Comparison of ENCODE assay signal across 9 cellular contexts in the genomic region with DNA sequence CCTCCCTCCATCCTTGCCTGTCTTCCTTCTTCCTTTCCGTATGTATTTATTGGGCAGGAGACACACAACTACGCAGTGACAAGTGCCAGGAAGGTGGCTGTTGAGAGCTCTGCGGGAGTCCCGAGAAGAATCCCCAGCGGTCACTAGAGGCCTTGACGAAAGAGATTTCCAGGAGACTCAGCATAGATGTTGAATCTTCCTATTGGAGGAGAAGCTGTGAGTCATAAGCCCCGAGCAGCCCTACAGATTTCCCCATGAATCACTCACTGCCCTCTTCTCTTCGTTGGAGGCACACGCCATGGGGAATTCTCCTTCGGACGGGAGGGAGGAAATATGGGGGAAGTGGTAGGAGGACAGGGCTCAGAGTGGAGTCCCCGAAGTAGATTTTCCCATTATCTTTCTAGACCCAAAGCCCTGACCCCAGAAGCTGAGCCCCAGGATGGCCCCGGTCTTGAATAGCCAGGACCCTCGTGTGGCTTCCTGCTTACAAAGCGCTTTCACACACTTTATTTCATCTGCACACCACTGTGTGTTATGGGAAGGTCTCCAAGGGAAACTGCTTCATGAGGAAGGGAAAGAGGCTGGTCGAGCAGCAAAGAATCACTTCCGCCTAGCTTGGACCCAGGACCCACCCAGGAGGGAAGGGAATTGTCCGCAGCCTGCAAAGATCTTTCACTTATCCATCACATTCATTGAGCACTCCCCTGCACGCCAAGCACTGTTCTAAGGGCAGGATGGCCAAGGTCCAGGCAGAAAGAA. TPM values are rescaled to one million over a fixed set of nuclear protein-coding genes. Genes with fewer than 3 reads are reported as not detected.
DNase-seq lines count a peak whose midpoint lies in the region; ATAC-seq, FAIRE-seq and TF ChIP-seq lines count a peak whose summit lies in the region.
"Had no signal": no experiment of that assay in that cellular context is flagged by ENCODE, and none has a peak within 500 bp of the region (broad histone marks: within the 10 kb centered on the region; RNA-seq: fewer than 3 reads in every experiment).

No MANE protein-coding gene starts in this region.

- FAIRE-seq in H1 (lab: Jason Lieb, UNC): no peak

- 64% methylated on average over 19 of the region's 19 CpGs; no CpG with 5 or more reads in 1 of the 2 experiments for whole genome bisulfite sequencing in H1 (ENCODE audit: extremely low coverage in 1 of 2, insufficient coverage in 1 of 2, insufficient read length in 1 of 2, insufficient replicate concordance in 2 of 2, low coverage in 1 of 2, low lambda C conversion rate in 2 of 2, missing lambda C conversion rate in 1 of 2), 2 experiments

- H4K8ac ChIP-seq in H1 (ENCODE audit: extremely low read depth, insufficient read depth, low read length): no peak overlapping the region

- H4K91ac ChIP-seq in H1 (replicated peaks; ENCODE audit: insufficient read length, low read length): no peak overlapping the region

- H3K4me1 ChIP-seq in ACC112 (ENCODE audit: control insufficient read depth, insufficient read depth, low read length, unreplicated experiment) (peaks cover 16% of the 10 kb centered on the region), H1 (replicated peaks in 1 of 4; ENCODE audit: control insufficient read depth in 3 of 4, insufficient read depth in 4 of 4, low read length in 3 of 4) (peaks cover 0 to 6% (median 1%) of the 10 kb centered on the region in 4 experiments; a peak in 1 of 7 replicates), mucosa of descending colon (ENCODE audit: low read depth) (no peaks in the 10 kb centered on the region)

- H3K9me3 ChIP-seq in H1 (ENCODE audit: insufficient read depth in 2 of 2, low read depth in 1 of 2, low read length in 1 of 2) (no peaks in the 10 kb centered on the region), mucosa of descending colon (no peaks in the 10 kb centered on the region)

- no peak overlapping the region for H4K5ac ChIP-seq in H1 (ENCODE audit: insufficient read length, low read depth, low read length)

- POLR2A ChIA-PET in H1 (lab: Charles Lee; ENCODE audit: partially characterized antibody): interaction anchor here (5.7 kb wide), 1 partner anchor 12 kb away, joined by 45 read pairs; the partner anchor contains the start of gene DUSP1

- H2BK120ac ChIP-seq in H1 (replicated peaks; ENCODE audit: low read depth, low read length): no peak overlapping the region

- no peak overlapping the region for H3K9ac ChIP-seq in H1 (replicated peaks in 1 of 4; ENCODE audit: extremely low read depth in 1 of 4, low read depth in 3 of 4, low read length in 3 of 4)

- peak overlapping the region; percentile 70 for H2BK12ac ChIP-seq in H1 (ENCODE audit: low read depth, low read length)

- TF ChIP-seq POLR2A in H1 (IDR thresholded peaks at IDR 0.05; ENCODE audit: control extremely low read depth in 1 of 2, low read depth in 2 of 2, low read length in 2 of 2): no peak

- TF ChIP-seq RAD21 in H1 (IDR thresholded peaks at IDR 0.05 in 1 of 2, conservative IDR thresholded peaks at IDR 0.05 in 1 of 2; ENCODE audit: low read depth in 2 of 2, low read length in 2 of 2): no peak

- DNase-seq in MV-4-11 (lab: John Stamatoyannopoulos, UW) (peak; percentile 10), H1 (ENCODE audit: low read depth in 1 of 2, low spot score in 2 of 2) (no peak), mucosa of descending colon (no peak), type B pancreatic cell (ENCODE audit: extremely low spot score, unreplicated experiment) (no peak)
- DNase-seq: CD4-positive, alpha-beta T cell had no signal

- no peak for TF ChIP-seq EP300 in H1 (IDR thresholded peaks at IDR 0.05; ENCODE audit: borderline replicate concordance in 1 of 2, low read depth in 2 of 2, low read length in 2 of 2)

- no peaks in the 10 kb centered on the region for H3K23me2 ChIP-seq in H1 (ENCODE audit: low read depth, low read length)

- intact Hi-C loops in mucosa of descending colon (cut with DNase I, micrococcal nuclease): no loop called here

- no peak overlapping the region for H3K4ac ChIP-seq in H1 (replicated peaks; ENCODE audit: insufficient read length, low read depth, low read length)

- H3K79me1 ChIP-seq in H1 (ENCODE audit: low read depth, low read length): no peaks in the 10 kb centered on the region

- H3K4me3 ChIP-seq in ACC112 (ENCODE audit: low read depth, low read length) (peak overlapping the region; percentile 56), H1 (ENCODE audit: extremely low read depth in 1 of 4, insufficient read depth in 2 of 4, low read depth in 3 of 4, low read length in 4 of 4) (no peak overlapping the region), mucosa of descending colon (no peak overlapping the region)

- no peak overlapping the region for H3K56ac ChIP-seq in H1 (replicated peaks; ENCODE audit: insufficient read length, low read depth, low read length)

- no peaks in the 10 kb centered on the region for H4K20me1 ChIP-seq in H1 (replicated peaks in 1 of 2; ENCODE audit: control insufficient read depth in 1 of 2, insufficient read depth in 2 of 2, low read length in 2 of 2)

- H2BK15ac ChIP-seq in H1 (ENCODE audit: low read length): peak overlapping the region; percentile 21; the same call in 1 of the 2 replicates

- H3K27ac ChIP-seq in ACC112 (ENCODE audit: low read depth, low read length) (peak overlapping the region; percentile 92), H1 (ENCODE audit: low read depth, low read length) (no peak overlapping the region)

- H3K4me2 ChIP-seq in H1 (ENCODE audit: insufficient read depth in 1 of 2, low read depth in 2 of 2, low read length in 2 of 2): peak overlapping the region in 1 of 2 experiments; percentile 8; a peak in 1 of 4 replicates

- TF ChIP-seq CTCF in H1 (IDR thresholded peaks at IDR 0.05; ENCODE audit: control extremely low read depth in 1 of 3, insufficient read depth in 1 of 3, low read depth in 1 of 3, low read length in 3 of 3) (no peak), mucosa of descending colon (IDR thresholded peaks at IDR 0.05) (no peak), type B pancreatic cell (conservative IDR thresholded peaks at IDR 0.05) (no peak)

- H3K27ac Mint-ChIP-seq in type B pancreatic cell: no peak overlapping the region
- H3K27ac Mint-ChIP-seq: CD4-positive, alpha-beta T cell had no signal

- CTCF ChIA-PET in H1 (lab: Charles Lee; ENCODE audit: partially characterized antibody): interaction anchor here (1.1 to 2.0 kb wide), 4 partner anchors 14 to 43 kb away, joined by 3 to 7 read pairs (median 4); no protein-coding TSS in a partner anchor

- no peak overlapping the region for H3K23ac ChIP-seq in H1 (ENCODE audit: insufficient read length)

- no peak overlapping the region for H2AK5ac ChIP-seq in H1 (ENCODE audit: low read depth, low read length)

- H2BK20ac ChIP-seq in H1 (ENCODE audit: low read length): no peak overlapping the region

- peaks cover 14% of the 10 kb centered on the region for H3K4me1 Mint-ChIP-seq in type B pancreatic cell (ENCODE audit: unreplicated experiment)

- H3K14ac ChIP-seq in H1 (ENCODE audit: insufficient read length): no peak overlapping the region

- H3K27me3 ChIP-seq in ACC112 (ENCODE audit: insufficient read depth, low read length) (no peaks in the 10 kb centered on the region), H1 (replicated peaks in 1 of 4; ENCODE audit: control insufficient read depth in 3 of 4, extremely low read depth in 1 of 4, insufficient read depth in 3 of 4, low read length in 3 of 4) (peaks cover 0 to 7% (median 0%) of the 10 kb centered on the region in 4 experiments; a peak in 2 of 7 replicates)

- no peaks in the 10 kb centered on the region for H3K36me3 ChIP-seq in ACC112 (ENCODE audit: insufficient read depth, low read length)
- no peaks in the 10 kb centered on the region for H3K36me3 ChIP-seq in H1 (ENCODE audit: control insufficient read depth in 2 of 4, insufficient read depth in 4 of 4, low read length in 3 of 4)
- no peaks in the 10 kb centered on the region for H3K36me3 ChIP-seq in mucosa of descending colon (ENCODE audit: low read depth)

- peaks cover 4% of the 10 kb centered on the region for H3K27me3 Mint-ChIP-seq in type B pancreatic cell
- H3K27me3 Mint-ChIP-seq: CD4-positive, alpha-beta T cell had no signal

- no peaks in the 10 kb centered on the region for H3K79me2 ChIP-seq in ACC112 (ENCODE audit: control insufficient read depth, insufficient read depth, low read length, unreplicated experiment)
- H3K79me2 ChIP-seq in H1 (ENCODE audit: control insufficient read depth in 1 of 2, insufficient read depth in 2 of 2, low read length in 2 of 2): no peaks in the 10 kb centered on the region

- peak overlapping the region; percentile 46 for H2AFZ ChIP-seq in ACC112 (ENCODE audit: low read length, unreplicated experiment)
- H2AFZ ChIP-seq in H1 (ENCODE audit: low read length): peak overlapping the region; percentile 76; the same call in 1 of the 2 replicates

- H3K4me3 Mint-ChIP-seq in type B pancreatic cell: no peak overlapping the region
- H3K4me3 Mint-ChIP-seq: CD4-positive, alpha-beta T cell had no signal

- peaks cover 9% of the 10 kb centered on the region for H3K9me3 Mint-ChIP-seq in type B pancreatic cell
- H3K9me3 Mint-ChIP-seq: CD4-positive, alpha-beta T cell had no signal

- ATAC-seq in mucosa of descending colon (peak; percentile 72), GM21619 (IDR thresholded peaks at IDR 0.05; ENCODE audit: unreplicated experiment) (no peak), HG03457 (IDR thresholded peaks at IDR 0.05; ENCODE audit: unreplicated experiment) (no peak), GM18498 (IDR thresholded peaks at IDR 0.05; ENCODE audit: unreplicated experiment) (no peak)

- no peaks in the 10 kb centered on the region for H3K36me3 Mint-ChIP-seq in type B pancreatic cell

- H2BK5ac ChIP-seq in H1 (ENCODE audit: low read depth, low read length): no peak overlapping the region

- H3K18ac ChIP-seq in H1 (ENCODE audit: extremely low read depth, low read length): 0 out of 2 replicates have a peak overlapping the region, but pooled peaks have one; percentile 49

TF ChIP-seq in H1, 55 proteins besides CTCF, POLR2A, EP300 and RAD21 (continues in another document):
- 0 out of 2 replicates have a peak, but pooled peaks have one; percentile 25 for TF ChIP-seq TAF1 (IDR thresholded peaks at IDR 0.05; ENCODE audit: low read depth, low read length)
- TF ChIP-seq RNF2 (IDR thresholded peaks at IDR 0.05; ENCODE audit: borderline replicate concordance, low read depth, low read length, missing control alignments, poor library complexity, severe bottlenecking): no peak
- peak; percentile 10; the same call in 1 of the 2 replicates for TF ChIP-seq JUND (IDR thresholded peaks at IDR 0.05; ENCODE audit: low read length)

RNA-seq across cellular contexts. Expression of gene DUSP1, which starts 12.7 kb away (rescaled TPM):
- 6.5 and 8.6 TPM in 2 replicates for total RNA-seq in H1 (2021; fragmentation: NEBNext Ultra II Directional; extraction: Animal tissue kit (Norgen Biotek cat#: 25700))
- polyA plus RNA-seq in H1 (2011; rRNA removed): 11.4 and 11.7 TPM in 2 replicates
- 11.3 TPM for polyA plus RNA-seq in H1 (2011; cell fraction: cytosol; rRNA removed)
- 15.3 TPM for polyA plus RNA-seq in H1 (2011; cell fraction: nucleus; rRNA removed)
- polyA plus RNA-seq in H1 (2012, experiment 1 of 2): 6.9 to 8.1 TPM (median 7.2 TPM) in 4 replicates
- 7.6 TPM for polyA plus RNA-seq in H1 (2012, experiment 2 of 2)
- polyA plus RNA-seq in H1 (2013, experiment 1 of 2): 3.2 TPM
- 2.9 TPM for polyA plus RNA-seq in H1 (2013, experiment 2 of 2)
- 17.6 and 18.7 TPM in 2 replicates for polyA minus RNA-seq in H1 (2011; rRNA and poly(A)+ RNA removed)
- 10.2 TPM for polyA minus RNA-seq in H1 (2011; cell fraction: cytosol; rRNA and poly(A)+ RNA removed)
- 47.4 TPM for polyA minus RNA-seq in H1 (2011; cell fraction: nucleus; rRNA and poly(A)+ RNA removed)
- total RNA-seq in mucosa of descending colon (100 to 1,000 TPM in 2 of 3 donors, 10 to 100 TPM in 1; 90.9 to 233 (median 137) TPM), type B pancreatic cell (ENCODE audit: low replicate concordance) (50.9 and 163 TPM in 2 replicates)
